Comparison of ENCODE assay signal across 8 cellular contexts in the genomic region with DNA sequence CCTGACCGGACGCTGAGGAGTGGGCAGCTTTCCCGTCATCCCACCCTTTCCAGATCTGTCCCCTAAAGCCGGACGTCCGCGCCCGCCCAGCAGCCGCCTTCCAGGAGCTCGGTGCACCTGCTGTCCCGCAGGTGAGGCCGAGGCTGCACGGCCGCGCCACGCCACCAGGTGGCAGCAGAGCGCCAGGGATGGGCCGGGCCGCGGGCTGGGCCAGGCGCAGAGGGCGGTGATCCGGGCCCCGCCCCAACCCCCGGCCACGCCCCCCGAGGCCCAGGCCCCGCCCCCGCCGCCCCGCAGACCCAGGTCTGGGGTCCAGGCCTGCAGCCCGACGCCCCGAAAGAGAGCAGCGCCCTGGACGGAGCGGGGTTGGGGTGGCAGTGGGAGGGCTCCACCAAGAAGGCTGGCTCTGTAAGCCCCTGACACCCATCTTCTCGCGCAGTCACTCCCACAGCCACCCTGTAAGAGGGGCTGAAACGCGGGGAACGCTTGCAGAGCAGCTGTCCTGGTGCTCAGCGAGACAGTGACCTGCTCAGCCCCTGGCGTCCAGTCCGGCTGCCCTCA. TPM values are rescaled to one million over a fixed set of nuclear protein-coding genes. Genes with fewer than 3 reads are reported as not detected.
DNase-seq lines count a peak whose midpoint lies in the region; ATAC-seq and TF ChIP-seq lines count a peak whose summit lies in the region.

No MANE protein-coding gene starts in this region.

- no peaks in the 10 kb centered on the region for H3K9me3 Mint-ChIP-seq in natural killer cell treated with Interleukin-12 subunit alpha and Interleukin-12 subunit beta and Interleukin-15 and Interleukin-18, amount 100 ng/mL, for 72 hours
- H3K9me3 Mint-ChIP-seq in stimulated activated memory B cell treated with anti-CD40 and anti-IgM and Interleukin-4, amounts not matched to agents 10 μg/mL and 1 μg/mL and 100 μg/mL, for 72 hours: peaks cover 6% of the 10 kb centered on the region

- no peak overlapping the region for H3K4me3 Mint-ChIP-seq in natural killer cell treated with Interleukin-12 subunit alpha and Interleukin-12 subunit beta and Interleukin-15 and Interleukin-18, amount 100 ng/mL, for 72 hours
- no peak overlapping the region for H3K4me3 Mint-ChIP-seq in stimulated activated memory B cell treated with anti-CD40 and anti-IgM and Interleukin-4, amounts not matched to agents 10 μg/mL and 1 μg/mL and 100 μg/mL, for 72 hours

- no peaks in the 10 kb centered on the region for H3K36me3 Mint-ChIP-seq in natural killer cell treated with Interleukin-12 subunit alpha and Interleukin-12 subunit beta and Interleukin-15 and Interleukin-18, amount 100 ng/mL, for 72 hours
- no peaks in the 10 kb centered on the region for H3K36me3 Mint-ChIP-seq in stimulated activated memory B cell treated with anti-CD40 and anti-IgM and Interleukin-4, amounts not matched to agents 10 μg/mL and 1 μg/mL and 100 μg/mL, for 72 hours

- H3K27me3 Mint-ChIP-seq in natural killer cell treated with Interleukin-12 subunit alpha and Interleukin-12 subunit beta and Interleukin-15 and Interleukin-18, amount 100 ng/mL, for 72 hours: peaks cover 20 to 21% of the 10 kb centered on the region in 2 donors
- peaks cover 54% of the 10 kb centered on the region for H3K27me3 Mint-ChIP-seq in stimulated activated memory B cell treated with anti-CD40 and anti-IgM and Interleukin-4, amounts not matched to agents 10 μg/mL and 1 μg/mL and 100 μg/mL, for 72 hours

- H3K27ac Mint-ChIP-seq in natural killer cell treated with Interleukin-12 subunit alpha and Interleukin-12 subunit beta and Interleukin-15 and Interleukin-18, amount 100 ng/mL, for 72 hours: no peak overlapping the region
- no peak overlapping the region for H3K27ac Mint-ChIP-seq in stimulated activated memory B cell treated with anti-CD40 and anti-IgM and Interleukin-4, amounts not matched to agents 10 μg/mL and 1 μg/mL and 100 μg/mL, for 72 hours

- DNase-seq in C1 segment of cervical spinal cord (lab: John Stamatoyannopoulos, UW) (peak in 11 of 14 donors; percentile 9 to 75 (median 40)), NCI-H345 (lab: John Stamatoyannopoulos, UW) (peak; percentile 66), epithelial cell of esophagus (ENCODE audit: low read depth) (peak; percentile 62)
- peak; percentile 37 for DNase-seq in activated CD8-positive, alpha-beta memory T cell treated with anti-CD3 and anti-CD28 coated beads, Interleukin-2, amount 50 U/mL, for 24 hours (ENCODE audit: extremely low read depth)
- peak; percentile 78 for DNase-seq in natural killer cell treated with Interleukin-12 subunit alpha and Interleukin-12 subunit beta and Interleukin-15 and Interleukin-18, amount 100 ng/mL, for 72 hours (ENCODE audit: low spot score)

- H3K4me1 Mint-ChIP-seq in natural killer cell treated with Interleukin-12 subunit alpha and Interleukin-12 subunit beta and Interleukin-15 and Interleukin-18, amount 100 ng/mL, for 72 hours (ENCODE audit: low read depth in 2 of 2): no peaks in the 10 kb centered on the region
- H3K4me1 Mint-ChIP-seq in stimulated activated memory B cell treated with anti-CD40 and anti-IgM and Interleukin-4, amounts not matched to agents 10 μg/mL and 1 μg/mL and 100 μg/mL, for 72 hours: no peaks in the 10 kb centered on the region

- H3K4me3 ChIP-seq in epithelial cell of esophagus (ENCODE audit: low read length): no peak overlapping the region

- peak; percentile 48 for TF ChIP-seq CTCF in epithelial cell of esophagus (IDR thresholded peaks at IDR 0.05; ENCODE audit: insufficient read depth, low read depth, low read length, missing control alignments)

- ATAC-seq in GM19351 (IDR thresholded peaks at IDR 0.05; ENCODE audit: unreplicated experiment) (peak; percentile 72), GM18868 (IDR thresholded peaks at IDR 0.05; ENCODE audit: unreplicated experiment) (no peak)
- peak; percentile 90 to 94 for ATAC-seq in natural killer cell treated with Interleukin-12 subunit alpha and Interleukin-12 subunit beta and Interleukin-15 and Interleukin-18, amount 100 ng/mL, for 72 hours
- ATAC-seq in stimulated activated memory B cell treated with anti-CD40 and anti-IgM and Interleukin-4, amounts not matched to agents 10 μg/mL and 1 μg/mL and 100 μg/mL, for 72 hours: peak; percentile 86

RNA-seq across cellular contexts. Expression of a gene that starts 32.2 kb away (rescaled TPM):
- total RNA-seq in natural killer cell treated with Interleukin-12 subunit alpha and Interleukin-12 subunit beta and Interleukin-15 and Interleukin-18, amount 100 ng/mL, for 72 hours: not detected
